Comparison of ENCODE assay signal across 1 cellular context in genomic region chr12:15956010-15956409, GRCh38.
TF ChIP-seq lines count a peak whose summit lies in the region.

No MANE protein-coding gene starts in this region.

TF ChIP-seq in HCT116, 20 proteins besides CTCF, POLR2A, EP300 and RAD21:
- TF ChIP-seq MAX (IDR thresholded peaks at IDR 0.05) (no peak), ZNF274 (IDR thresholded peaks at IDR 0.05; ENCODE audit: low read depth, low read length) (no peak), CEBPB (IDR thresholded peaks at IDR 0.05; ENCODE audit: low read depth) (no peak), JUND (IDR thresholded peaks at IDR 0.05) (no peak), EZH2phosphoT487 (IDR thresholded peaks at IDR 0.05; ENCODE audit: borderline replicate concordance) (no peak), ZFX (IDR thresholded peaks at IDR 0.05) (no peak), TCF7L2 (IDR thresholded peaks at IDR 0.05; ENCODE audit: borderline replicate concordance, extremely low read depth, insufficient read depth, insufficient read length) (no peak), SP1 (IDR thresholded peaks at IDR 0.05; ENCODE audit: low read depth) (no peak), YY1 (IDR thresholded peaks at IDR 0.05; ENCODE audit: extremely low read depth, insufficient replicate concordance, low read depth, low read length) (no peak), SIN3A (IDR thresholded peaks at IDR 0.05; ENCODE audit: low read depth) (no peak), ATF3 (IDR thresholded peaks at IDR 0.05) (no peak), CBX3 (IDR thresholded peaks at IDR 0.05; ENCODE audit: low read depth) (no peak), REST (IDR thresholded peaks at IDR 0.05; ENCODE audit: low read depth) (no peak)
